Comparison of ENCODE assay signal across 8 cellular contexts in genomic region chr11:126480410-126481302, GRCh38.
DNase-seq lines count a peak whose midpoint lies in the region; ATAC-seq, FAIRE-seq and TF ChIP-seq lines count a peak whose summit lies in the region.

No MANE protein-coding gene starts in this region.

- H4K20me1 ChIP-seq in DOHH2 (ENCODE audit: control insufficient read depth, insufficient read depth, low read depth, low read length) (no peaks in the 10 kb centered on the region), GM23338 (replicated peaks; ENCODE audit: insufficient read depth) (no peaks in the 10 kb centered on the region), Loucy (ENCODE audit: insufficient read depth, low read length, poor library complexity, severe bottlenecking) (no peaks in the 10 kb centered on the region)

- H3K36me3 ChIP-seq in DOHH2 (ENCODE audit: control insufficient read depth, low read length) (no peaks in the 10 kb centered on the region), GM23338 (ENCODE audit: insufficient read depth) (no peaks in the 10 kb centered on the region), Loucy (ENCODE audit: insufficient read depth, low read length) (no peaks in the 10 kb centered on the region)

- H3K4me3 ChIP-seq in DOHH2 (ENCODE audit: low read length) = peak overlapping the region; percentile 63
- H3K4me3 ChIP-seq in GM23338 = no peak overlapping the region
- peak overlapping the region; percentile 65 for H3K4me3 ChIP-seq in Loucy (ENCODE audit: low read length, poor library complexity, severe bottlenecking)

- H2AFZ ChIP-seq in GM23338 (peak overlapping the region; percentile 82), Loucy (ENCODE audit: low read length) (peak overlapping the region; percentile 83)

- no peaks in the 10 kb centered on the region for H3K79me2 ChIP-seq in DOHH2 (ENCODE audit: control insufficient read depth, low read length)
- H3K79me2 ChIP-seq in GM23338 (replicated peaks; ENCODE audit: insufficient read depth) = no peaks in the 10 kb centered on the region
- H3K79me2 ChIP-seq in Loucy (ENCODE audit: insufficient read depth, low read length) = no peaks in the 10 kb centered on the region

- peaks cover 45% of the 10 kb centered on the region for H3K4me1 ChIP-seq in DOHH2 (ENCODE audit: control insufficient read depth, low read length)
- H3K4me1 ChIP-seq in GM23338 (ENCODE audit: insufficient read depth) = no peaks in the 10 kb centered on the region
- peaks cover 20% of the 10 kb centered on the region for H3K4me1 ChIP-seq in Loucy (ENCODE audit: insufficient read depth, low read length, poor library complexity, severe bottlenecking)

- no peaks in the 10 kb centered on the region for H3K9me2 ChIP-seq in DOHH2 (replicated peaks; ENCODE audit: control insufficient read depth, low read length)
- H3K9me2 ChIP-seq in GM23338 (ENCODE audit: insufficient read depth) = no peaks in the 10 kb centered on the region
- no peaks in the 10 kb centered on the region for H3K9me2 ChIP-seq in Loucy (replicated peaks; ENCODE audit: low read depth, low read length)

- FAIRE-seq in frontal cortex (lab: Jason Lieb, UNC) = peak; percentile 86

- H3K4me2 ChIP-seq in DOHH2 (ENCODE audit: low read length) (peak overlapping the region; percentile 83), GM23338 (no peak overlapping the region; the same call in 1 of the 2 replicates), Loucy (ENCODE audit: low read depth, low read length, poor library complexity, severe bottlenecking) (peak overlapping the region; percentile 74)

- TF ChIP-seq CTCF in DOHH2 (IDR thresholded peaks at IDR 0.05; ENCODE audit: low read depth, low read length, poor library complexity, severe bottlenecking) (peak; percentile 93), GM23338 (conservative IDR thresholded peaks at IDR 0.05; ENCODE audit: low read depth in 2 of 2) (peak; percentile 90 to 92), Loucy (conservative IDR thresholded peaks at IDR 0.05; ENCODE audit: low read length) (peak; percentile 95)

- H3K27me3 ChIP-seq in DOHH2 (ENCODE audit: control insufficient read depth, low read length) = no peaks in the 10 kb centered on the region
- no peaks in the 10 kb centered on the region; the same call in 1 of the 2 replicates for H3K27me3 ChIP-seq in GM23338 (ENCODE audit: insufficient read depth)
- no peaks in the 10 kb centered on the region for H3K27me3 ChIP-seq in Loucy (ENCODE audit: insufficient read depth, low read length, poor library complexity, severe bottlenecking)

- H3F3A ChIP-seq in DOHH2 (ENCODE audit: control insufficient read depth, insufficient read depth) (no peaks in the 10 kb centered on the region), GM23338 (replicated peaks; ENCODE audit: low read depth) (no peaks in the 10 kb centered on the region), Loucy (ENCODE audit: low read depth) (no peaks in the 10 kb centered on the region)

- H3K27ac ChIP-seq in DOHH2 (ENCODE audit: low read depth, low read length) (no peak overlapping the region), GM23338 (ENCODE audit: low read depth) (no peak overlapping the region), substantia nigra (ENCODE audit: low read depth, low read length, poor library complexity, severe bottlenecking) (peak overlapping the region; percentile 52)

- no peaks in the 10 kb centered on the region for H3K36me3 Mint-ChIP-seq in GM23338 (ENCODE audit: low read depth)

- peaks cover 18% of the 10 kb centered on the region for H3K4me1 Mint-ChIP-seq in GM23338

- no peaks in the 10 kb centered on the region for H3K9me3 ChIP-seq in DOHH2 (ENCODE audit: control insufficient read depth, insufficient read depth, low read length)
- no peaks in the 10 kb centered on the region for H3K9me3 ChIP-seq in Loucy (ENCODE audit: insufficient read depth, low read depth, low read length)

- ATAC-seq in GM23338 = peak; percentile 83

- peak overlapping the region; percentile 60; the same call in 2 of the 3 replicates for H3K4me3 Mint-ChIP-seq in GM23338

- no peaks in the 10 kb centered on the region; the same call in 2 of the 3 replicates for H3K9me3 Mint-ChIP-seq in GM23338

- peak overlapping the region; percentile 96 for H3K27ac Mint-ChIP-seq in GM23338

- H3K27me3 Mint-ChIP-seq in GM23338 (ENCODE audit: insufficient read depth, low read depth, poor library complexity) = peaks cover 18% of the 10 kb centered on the region

- H3K9ac ChIP-seq in Loucy (ENCODE audit: low read depth, low read length, poor library complexity, severe bottlenecking) = peak overlapping the region; percentile 64

- DNase-seq in GM23338 (ENCODE audit: low spot score) = peak; percentile 96
- DNase-seq in SHP77 treated with DMSO at 0.1 percent for 48 hours (lab: John Stamatoyannopoulos, UW) = peak; percentile 33
- DNase-seq in activated gamma-delta T cell treated with anti-CD3 and anti-CD28 coated beads, Interleukin-2, amount 50 U/mL, for 16 hours (ENCODE audit: low read depth) = peak; percentile 53
- peak; percentile 76 to 88 for DNase-seq in frontal cortex (ENCODE audit: low spot score in 2 of 2)
- peak in 52 of 56 donors; percentile 12 to 92 (median 66) for DNase-seq in nucleus accumbens (lab: John Stamatoyannopoulos, UW)
- DNase-seq in substantia nigra (lab: John Stamatoyannopoulos, UW) = peak in 47 of 49 donors; percentile 17 to 88 (median 65)

TF ChIP-seq in GM23338, 12 proteins besides CTCF, POLR2A, EP300 and RAD21:
- TF ChIP-seq, protein P1, sequence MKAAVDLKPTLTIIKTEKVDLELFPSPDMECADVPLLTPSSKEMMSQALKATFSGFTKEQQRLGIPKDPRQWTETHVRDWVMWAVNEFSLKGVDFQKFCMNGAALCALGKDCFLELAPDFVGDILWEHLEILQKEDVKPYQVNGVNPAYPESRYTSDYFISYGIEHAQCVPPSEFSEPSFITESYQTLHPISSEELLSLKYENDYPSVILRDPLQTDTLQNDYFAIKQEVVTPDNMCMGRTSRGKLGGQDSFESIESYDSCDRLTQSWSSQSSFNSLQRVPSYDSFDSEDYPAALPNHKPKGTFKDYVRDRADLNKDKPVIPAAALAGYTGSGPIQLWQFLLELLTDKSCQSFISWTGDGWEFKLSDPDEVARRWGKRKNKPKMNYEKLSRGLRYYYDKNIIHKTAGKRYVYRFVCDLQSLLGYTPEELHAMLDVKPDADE (IDR thresholded peaks at IDR 0.05) = no peak; the same call in 1 of the 2 replicates
- TF ChIP-seq CREB1 (CRISPR knock-in tag; IDR thresholded peaks at IDR 0.05; ENCODE audit: low read depth) = peak; percentile 63; the same call in 1 of the 2 replicates

Comparison
In these comparisons a context has a peak if more than half of its experiments do, and no peak if none do; other contexts are left out.
1. DNase-seq: peak in every context shown above with its lines; median percentile 96 in GM23338; 82 in frontal cortex; 66 in nucleus accumbens; 65 in substantia nigra; 53 in activated gamma-delta T cell treated with anti-CD3 and anti-CD28 coated beads, Interleukin-2, amount 50 U/mL, for 16 hours; 33 in SHP77 treated with DMSO at 0.1 percent for 48 hours.